ENCODE assay signal across 14 cellular contexts in the genomic region with DNA sequence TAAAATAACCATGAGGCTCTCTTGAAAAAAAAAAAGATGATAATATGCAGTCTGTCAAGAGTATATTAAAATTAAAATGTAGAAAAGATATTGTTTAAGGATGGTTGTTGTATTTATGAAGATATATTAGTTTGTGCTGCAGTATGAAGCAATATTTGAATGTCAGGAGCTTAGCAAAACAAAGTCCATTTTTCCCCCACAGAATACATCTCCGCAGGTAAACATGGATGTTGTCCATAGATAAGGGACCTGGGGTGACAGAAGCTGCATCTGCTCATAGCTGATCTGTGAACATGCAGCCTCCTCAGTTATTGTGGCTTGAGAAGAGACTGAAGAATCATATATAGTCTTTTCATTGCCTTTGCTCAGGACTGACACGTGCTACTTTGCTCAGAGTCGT.
A peak's percentile ranks its signal among the peaks of the same experiment; 100 is the strongest.
DNase-seq lines count a peak whose midpoint lies in the region; ATAC-seq and TF ChIP-seq lines count a peak whose summit lies in the region.
"Had no signal": no experiment of that assay in that cellular context is flagged by ENCODE, and none has a peak within 500 bp of the region (broad histone marks: within the 10 kb centered on the region; RNA-seq: fewer than 3 reads in every experiment).

No MANE protein-coding gene starts in this region.

- ATAC-seq in left lobe of liver (peak; percentile 94), right lobe of liver (peak; percentile 92 to 98 (median 95))

- H3K4me1 ChIP-seq in right lobe of liver = peaks cover 0 to 9% (median 4%) of the 10 kb centered on the region in 4 donors
- no peaks in the 10 kb centered on the region for H3K4me1 ChIP-seq in effector memory CD4-positive, alpha-beta T cell (ENCODE audit: control insufficient read depth, insufficient read depth, low read length, poor library complexity, severe bottlenecking)
- H3K4me1 ChIP-seq: HAP-1 had no signal

- TF ChIP-seq CTCF in right lobe of liver (IDR thresholded peaks at IDR 0.05) = no peak

- intact Hi-C loops in right lobe of liver (cut with DNase I) = no loop called here

- TF ChIP-seq POLR2A in right lobe of liver (IDR thresholded peaks at IDR 0.05) = no peak

- H3K9me3 ChIP-seq in right lobe of liver = no peaks in the 10 kb centered on the region
- H3K9me3 ChIP-seq in effector memory CD4-positive, alpha-beta T cell (ENCODE audit: control insufficient read depth, low read length) = no peaks in the 10 kb centered on the region
- H3K9me3 ChIP-seq: Caco-2, HAP-1 had no signal

- no peak overlapping the region for H3K27ac ChIP-seq in right lobe of liver
- H3K27ac ChIP-seq in effector memory CD4-positive, alpha-beta T cell (ENCODE audit: insufficient read depth, low read length, poor library complexity, severe bottlenecking) = no peak overlapping the region

- 37% methylated on average over 3 of the region's 3 CpGs for WGBS in right lobe of liver (ENCODE audit: insufficient coverage, low coverage, low lambda C conversion rate, missing lambda C conversion rate)

- DNase-seq in OCI-M1 (lab: John Stamatoyannopoulos, UW) (peak; percentile 10), left lobe of liver (ENCODE audit: low spot score) (no peak), right lobe of liver (no peak), NAMALWA (ENCODE audit: low spot score) (no peak), NCI-H1417 treated with DMSO at 0.1 percent for 48 hours (lab: John Stamatoyannopoulos, UW) (no peak)
- no peak for DNase-seq in effector memory CD4-positive, alpha-beta T cell
- DNase-seq: C1 segment of cervical spinal cord; CD4-positive, alpha-beta memory T cell; DMS153; DND-41; GOT3; HFFc6 had no signal

- no peak overlapping the region for H3K4me3 ChIP-seq in right lobe of liver
- H3K4me3 ChIP-seq in effector memory CD4-positive, alpha-beta T cell (ENCODE audit: insufficient read depth, low read depth, low read length, poor library complexity, severe bottlenecking) = no peak overlapping the region
- H3K4me3 ChIP-seq: HAP-1 had no signal

- H3K36me3 ChIP-seq in right lobe of liver = no peaks in the 10 kb centered on the region
- H3K36me3 ChIP-seq in effector memory CD4-positive, alpha-beta T cell (ENCODE audit: control insufficient read depth, insufficient read depth, low read length) = no peaks in the 10 kb centered on the region
- H3K36me3 ChIP-seq: HAP-1 had no signal

- H3K27me3 ChIP-seq in right lobe of liver = no peaks in the 10 kb centered on the region
- no peaks in the 10 kb centered on the region for H3K27me3 ChIP-seq in effector memory CD4-positive, alpha-beta T cell (replicated peaks; ENCODE audit: control insufficient read depth, insufficient read depth, low read length, poor library complexity, severe bottlenecking)
